ENCODE assay signal across 10 cellular contexts in genomic region chr2:200079356-200079755, GRCh38.
"Had no signal": no experiment of that assay in that cellular context is flagged by ENCODE, and none has a peak within 500 bp of the region (broad histone marks: within the 10 kb centered on the region; RNA-seq: fewer than 3 reads in every experiment).

No MANE protein-coding gene starts in this region.

- H3K9me3 Mint-ChIP-seq: HFFc6 had no signal

- H3K27ac ChIP-seq: GM23248, HL-60 had no signal

- FAIRE-seq: H54, HepG2 had no signal

- H3K4me3 Mint-ChIP-seq: H9, HFFc6 had no signal

- H3K4me1 Mint-ChIP-seq: IgD-negative memory B cell had no signal

- H3K4me3 ChIP-seq: GM23248 had no signal

- DNase-seq: GM23248, GOT3, H9, HCEC 1CT, HFFc6, KG1 had no signal

- ATAC-seq: HepG2 had no signal

- H3K27ac Mint-ChIP-seq: HFFc6, IgD-negative memory B cell had no signal

- H3K36me3 Mint-ChIP-seq: IgD-negative memory B cell had no signal

- H3K9ac ChIP-seq: GM23248 had no signal

- H2AFZ ChIP-seq: GM23248 had no signal
